8 cellular contexts compared by ENCODE assay signal in the genomic region with DNA sequence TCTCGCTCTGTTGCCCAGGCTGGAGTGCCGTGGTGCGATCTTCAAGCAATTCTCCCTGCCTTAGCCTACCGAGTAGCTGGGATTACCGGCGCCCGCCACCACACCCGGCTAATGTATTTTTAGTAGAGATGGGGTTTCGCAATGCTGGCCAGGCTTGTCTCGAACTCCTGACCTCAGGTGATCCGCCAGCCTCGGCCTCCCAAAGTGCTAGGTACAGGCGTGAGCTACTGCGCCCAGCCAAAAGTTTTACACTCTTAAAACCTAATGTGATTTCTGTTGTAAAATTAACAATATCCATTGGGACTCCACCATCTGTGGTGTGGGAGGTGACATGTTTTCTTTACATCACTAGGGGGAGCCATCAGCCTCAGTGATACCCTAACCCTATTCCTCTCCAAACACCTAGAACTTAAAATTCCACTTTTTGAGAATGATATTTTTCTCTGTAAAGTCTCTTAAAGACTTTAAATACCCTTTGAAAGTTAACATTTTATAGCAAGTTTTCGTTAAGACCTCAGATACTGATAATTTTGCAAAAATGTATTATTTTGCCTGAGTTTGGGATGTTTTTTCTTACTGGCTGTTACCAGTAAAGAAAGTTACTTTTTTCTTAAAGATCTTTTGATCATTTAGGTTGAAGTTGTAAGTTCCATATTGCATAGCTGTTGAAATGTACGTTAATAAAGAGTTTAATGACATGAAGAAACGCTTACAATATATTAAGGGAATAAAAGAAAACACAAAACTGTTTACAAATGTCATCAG. TPM values are rescaled to one million over a fixed set of nuclear protein-coding genes. Genes with fewer than 3 reads are reported as not detected.
DNase-seq lines count a peak whose midpoint lies in the region; ATAC-seq and TF ChIP-seq lines count a peak whose summit lies in the region.

No MANE protein-coding gene starts in this region.

- H3K27me3 ChIP-seq in esophagus (ENCODE audit: control insufficient read depth in 1 of 2, insufficient read depth in 2 of 2, low read length in 2 of 2) = no peaks in the 10 kb centered on the region

- no peak overlapping the region for H3K27ac Mint-ChIP-seq in natural killer cell

- H3K36me3 ChIP-seq in esophagus (ENCODE audit: control insufficient read depth in 2 of 2, insufficient read depth in 2 of 2, low read length in 1 of 2) = no peaks in the 10 kb centered on the region

- H3K4me3 ChIP-seq in esophagus (ENCODE audit: low read depth in 1 of 2, low read length in 2 of 2) = no peak overlapping the region

- 41 to 46% methylated on average over 17 of the region's 17 CpGs for WGBS in esophagus, 2 donors

- no peaks in the 10 kb centered on the region for H3K9me3 ChIP-seq in esophagus (ENCODE audit: control insufficient read depth in 2 of 2, insufficient read depth in 1 of 2, low read depth in 1 of 2, low read length in 1 of 2)

- H3K4me1 ChIP-seq in esophagus (ENCODE audit: control insufficient read depth in 2 of 2, insufficient read depth in 2 of 2, low read length in 1 of 2) = no peaks in the 10 kb centered on the region

- H3K4me1 Mint-ChIP-seq in natural killer cell = no peaks in the 10 kb centered on the region

- H3K27me3 Mint-ChIP-seq in natural killer cell (ENCODE audit: low read depth in 2 of 2) = no peaks in the 10 kb centered on the region

- intact Hi-C loops in natural killer cell (cut with micrococcal nuclease) = no loop called here

- peaks cover 9% of the 10 kb centered on the region for H3K36me3 Mint-ChIP-seq in natural killer cell

- ATAC-seq in natural killer cell = peak; percentile 56 to 85 (median 84)
- no peak for ATAC-seq in HG03196 (IDR thresholded peaks at IDR 0.05; ENCODE audit: unreplicated experiment)
- no peak for ATAC-seq in omental fat pad (ENCODE audit: low FRiP score)

- H3K9me3 Mint-ChIP-seq in natural killer cell = peaks cover 4 to 5% of the 10 kb centered on the region in 2 donors

- TF ChIP-seq CTCF in GM12872 (IDR thresholded peaks at IDR 0.05; ENCODE audit: insufficient read depth, low read depth, low read length) = peak; percentile 74
- peak; percentile 79 for TF ChIP-seq CTCF in natural killer cell (IDR thresholded peaks at IDR 0.05)
- peak in 1 of 3 donors; percentile 22 for TF ChIP-seq CTCF in omental fat pad (IDR thresholded peaks at IDR 0.05)

- H3K4me3 Mint-ChIP-seq in natural killer cell = no peak overlapping the region

- peak; percentile 73 for DNase-seq in AG20443 (ENCODE audit: low spot score)
- DNase-seq in M059J (ENCODE audit: low read depth) = peak; percentile 49
- peak; percentile 9 for DNase-seq in T1000 (lab: John Stamatoyannopoulos, UW)
- DNase-seq in natural killer cell = no peak
- DNase-seq in omental fat pad (ENCODE audit: low spot score) = no peak

- peak overlapping the region; percentile 34 to 65 for H3K27ac ChIP-seq in esophagus (ENCODE audit: low read depth in 2 of 2, low read length in 1 of 2)

RNA-seq across cellular contexts. Expression of gene EIF2AK2, which starts 11.6 kb away (rescaled TPM):
- 63.7 and 90.2 TPM in 2 replicates for total RNA-seq in M059J (2014; rRNA removed; shearing (Covaris generic))
- polyA plus RNA-seq in esophagus = 1 to 10 TPM; 3.6 to 4.0 TPM
- total RNA-seq in natural killer cell = 10 to 100 TPM; 29.9 to 47.3 (median 43.9) TPM
- 10 to 100 TPM; 19.1 to 46.8 (median 22.5) TPM for total RNA-seq in omental fat pad

RNA-seq across cellular contexts. Expression of gene SULT6B1, which starts 20.1 kb away (rescaled TPM):
- total RNA-seq in M059J (2014; rRNA removed; shearing (Covaris generic)) = not detected in 2 replicates
- polyA plus RNA-seq in esophagus = not detected
- total RNA-seq in natural killer cell (not detected), omental fat pad (not detected)

RNA-seq across cellular contexts. Expression of gene CEBPZOS, which starts 27.9 kb away (rescaled TPM):
- 27.7 and 48.4 TPM in 2 replicates for total RNA-seq in M059J (2014; rRNA removed; shearing (Covaris generic))
- 10 to 100 TPM; 19.1 to 53.7 TPM for polyA plus RNA-seq in esophagus
- total RNA-seq in natural killer cell (10 to 100 TPM; 30.3 to 37.0 (median 30.9) TPM), omental fat pad (10 to 100 TPM; 14.1 to 23.7 (median 20.1) TPM)

Comparison
In these comparisons a context has a peak if more than half of its experiments do, and no peak if none do; other contexts are left out.
1. DNase-seq: peak in AG20443 (single experiment), M059J (single experiment) and T1000 (single experiment); none in natural killer cell (single experiment) and omental fat pad (single experiment).
2. ATAC-seq: peak in natural killer cell (3 of 3); none in HG03196 (single experiment) and omental fat pad (single experiment).